26 cellular contexts compared by ENCODE assay signal in genomic region chr4:70203601-70204000, GRCh38. TPM values are rescaled to one million over a fixed set of nuclear protein-coding genes. Genes with fewer than 3 reads are reported as not detected.
DNase-seq lines count a peak whose midpoint lies in the region; ATAC-seq and TF ChIP-seq lines count a peak whose summit lies in the region.
"Had no signal": no experiment of that assay in that cellular context is flagged by ENCODE, and none has a peak within 500 bp of the region (broad histone marks: within the 10 kb centered on the region; RNA-seq: fewer than 3 reads in every experiment).

No MANE protein-coding gene starts in this region.

- H3K4me3 ChIP-seq in left lung (no peak overlapping the region), right lobe of liver (no peak overlapping the region)
- H3K4me3 ChIP-seq: BLaER1, GM12878 had no signal

- TF ChIP-seq CTCF in VCaP (conservative IDR thresholded peaks at IDR 0.05) (no peak), left lung (IDR thresholded peaks at IDR 0.05) (no peak), right lobe of liver (IDR thresholded peaks at IDR 0.05) (no peak)

- H3K36me3 ChIP-seq in left lung (no peaks in the 10 kb centered on the region), right lobe of liver (no peaks in the 10 kb centered on the region)
- H3K36me3 ChIP-seq: BE2C, BLaER1 had no signal

- H3K27ac ChIP-seq in VCaP (peak overlapping the region; percentile 8), left lung (no peak overlapping the region), right lobe of liver (no peak overlapping the region)
- H3K27ac ChIP-seq: BLaER1 had no signal

- ATAC-seq in left lung: peak; percentile 40
- ATAC-seq in right lobe of liver: peak; percentile 74 to 94 (median 85)
- ATAC-seq: GM12878 had no signal

- intact Hi-C loops in left lung (cut with DNase I): no loop called here
- intact Hi-C loops in right lobe of liver (cut with DNase I): no loop called here
- intact Hi-C loops in posterior vena cava (cut with DNase I): no loop called here

- 32% methylated on average over 1 of the region's 1 CpG for WGBS in right lobe of liver (ENCODE audit: insufficient coverage, low coverage, low lambda C conversion rate, missing lambda C conversion rate)

- no peaks in the 10 kb centered on the region for H3K27me3 ChIP-seq in left lung
- H3K27me3 ChIP-seq in right lobe of liver: no peaks in the 10 kb centered on the region
- H3K27me3 ChIP-seq: BE2C, BLaER1 had no signal

- DNase-seq in left lung: no peak
- DNase-seq in right lobe of liver: no peak
- DNase-seq in posterior vena cava (ENCODE audit: low spot score): no peak
- DNase-seq in COLO668 (lab: John Stamatoyannopoulos, UW; ENCODE audit: unreplicated experiment): no peak
- DNase-seq in COLO829 (ENCODE audit: low spot score): no peak
- DNase-seq: 8988T; ACHN; BE2C; C1 segment of cervical spinal cord; CD4-positive, alpha-beta memory T cell; CD4-positive, CD25-positive, alpha-beta regulatory T cell; CD8-positive, alpha-beta memory T cell; COR-L47; DMS 273 treated with DMSO at 0.1 percent for 48 hours; DMS153; DMS53; DMS79; DND-41; EL; GDM1 had no signal

- H3K4me1 ChIP-seq in left lung: no peaks in the 10 kb centered on the region
- peaks cover 0 to 8% (median 0%) of the 10 kb centered on the region in 4 donors for H3K4me1 ChIP-seq in right lobe of liver
- H3K4me1 ChIP-seq: BE2C, BLaER1 had no signal

- no peaks in the 10 kb centered on the region for H3K9me3 ChIP-seq in left lung
- H3K9me3 ChIP-seq in right lobe of liver: no peaks in the 10 kb centered on the region
- H3K9me3 ChIP-seq: BE2C, BLaER1 had no signal

- TF ChIP-seq POLR2A in right lobe of liver (IDR thresholded peaks at IDR 0.05): no peak

RNA-seq across cellular contexts. Expression of gene ODAM, which starts 8.1 kb away (rescaled TPM):
- total RNA-seq in left lung (1 to 10 TPM; 3.5 to 5.0 TPM), right lobe of liver (not detected), posterior vena cava (not detected)
- total RNA-seq: A673; CD4-positive, alpha-beta memory T cell; CD4-positive, CD25-positive, alpha-beta regulatory T cell; CD8-positive, alpha-beta memory T cell; Daoy; G401; GM12878 had no signal

RNA-seq across cellular contexts. Expression of gene FDCSP, which starts 22.3 kb away (rescaled TPM):
- not detected for total RNA-seq in left lung
- not detected for total RNA-seq in right lobe of liver
- not detected for total RNA-seq in posterior vena cava
- total RNA-seq: A673; CD4-positive, alpha-beta memory T cell; CD4-positive, CD25-positive, alpha-beta regulatory T cell; CD8-positive, alpha-beta memory T cell; G401; GM12878 had no signal

RNA-seq across cellular contexts. Expression of gene CSN3, which starts 38.8 kb away (rescaled TPM):
- total RNA-seq in left lung (not detected), right lobe of liver (not detected), posterior vena cava (not detected)
- total RNA-seq: A673; CD4-positive, alpha-beta memory T cell; CD4-positive, CD25-positive, alpha-beta regulatory T cell; CD8-positive, alpha-beta memory T cell; Daoy; G401; GM12878 had no signal

RNA-seq across cellular contexts. Expression of gene PRR27, which starts 49.6 kb away (rescaled TPM):
- total RNA-seq in left lung (not detected), right lobe of liver (not detected), posterior vena cava (not detected)
- total RNA-seq: A673; CD4-positive, alpha-beta memory T cell; CD4-positive, CD25-positive, alpha-beta regulatory T cell; CD8-positive, alpha-beta memory T cell; Daoy; G401; GM12878 had no signal

Comparison
In these comparisons a context has a peak if more than half of its experiments do, and no peak if none do; other contexts are left out.
1. RNA of gene ODAM, which starts 8.1 kb away (total RNA-seq): 3.5 to 5.0 TPM in left lung; not detected in right lobe of liver and not detected in posterior vena cava; every median in the first group is over 4 times any median in the second.